ENCODE assay signal across 1 cellular context in genomic region chr13:22198001-22198400, GRCh38.
TF ChIP-seq lines count a peak whose summit lies in the region.

No MANE protein-coding gene starts in this region.

TF ChIP-seq in H1, 55 proteins besides CTCF, POLR2A, EP300 and RAD21:
- no peak for TF ChIP-seq TAF7 (optimal IDR thresholded peaks at IDR 0.05; ENCODE audit: borderline replicate concordance, low read depth, low read length)
- TF ChIP-seq PHF8 (conservative IDR thresholded peaks at IDR 0.05; ENCODE audit: low read depth, low read length): no peak
- no peak for TF ChIP-seq MAFK (IDR thresholded peaks at IDR 0.05; ENCODE audit: low read depth, low read length)
- TF ChIP-seq CHD2 (IDR thresholded peaks at IDR 0.05; ENCODE audit: low read length): no peak
- TF ChIP-seq CEBPB (IDR thresholded peaks at IDR 0.05; ENCODE audit: low read depth, low read length): no peak
- no peak for TF ChIP-seq SP2 (IDR thresholded peaks at IDR 0.05; ENCODE audit: low read length)
- no peak for TF ChIP-seq CBX8 (IDR thresholded peaks at IDR 0.05; ENCODE audit: borderline replicate concordance, low read depth, low read length)
- no peak for TF ChIP-seq SIRT6 (IDR thresholded peaks at IDR 0.05; ENCODE audit: low read length)
- TF ChIP-seq ASH2L (IDR thresholded peaks at IDR 0.05; ENCODE audit: low read length): no peak
- TF ChIP-seq JUN (IDR thresholded peaks at IDR 0.05; ENCODE audit: low read depth, low read length): no peak
- no peak for TF ChIP-seq YY1 (IDR thresholded peaks at IDR 0.05; ENCODE audit: low read depth, low read length)
